ENCODE assay signal across 20 cellular contexts in genomic region chr3:109939817-109940216, GRCh38.
A peak's percentile ranks its signal among the peaks of the same experiment; 100 is the strongest.
DNase-seq lines count a peak whose midpoint lies in the region; ATAC-seq, FAIRE-seq and TF ChIP-seq lines count a peak whose summit lies in the region.
"Had no signal": no experiment of that assay in that cellular context is flagged by ENCODE, and none has a peak within 500 bp of the region (broad histone marks: within the 10 kb centered on the region; RNA-seq: fewer than 3 reads in every experiment).

No MANE protein-coding gene starts in this region.

- CTCF ChIA-PET in A549 (lab: Yijun Ruan, JAX) = no interaction called here
- CTCF ChIA-PET in K562 (lab: Yijun Ruan, JAX; ENCODE audit: low intra/inter-chr PET ratio) = no interaction called here

- in situ Hi-C loops in K562 (cut with MboI) = no loop called here

- no TSS peak for BruUV-seq in K562 (replicated peaks; lab: Mats Ljungman, UMichigan)

- H3K4me1 ChIP-seq in A549 (no peaks in the 10 kb centered on the region), K562 (replicated peaks in 1 of 2; ENCODE audit: control insufficient read depth in 2 of 2, insufficient read depth in 2 of 2, low read length in 2 of 2) (no peaks in the 10 kb centered on the region)
- H3K4me1 ChIP-seq: Caco-2 had no signal

- no peak overlapping the region for H3K4me2 ChIP-seq in A549
- no peak overlapping the region for H3K4me2 ChIP-seq in K562 (ENCODE audit: insufficient read depth, low read length)
- H3K4me2 ChIP-seq: BLaER1 treated with 17β-estradiol and CSF1 and Interleukin-3, amounts not matched to agents 10 nM and 100 nM had no signal

- DNase-seq in A549 (ENCODE audit: low read depth in 1 of 2, low spot score in 1 of 2) (no peak), ELR (ENCODE audit: low read depth) (peak; percentile 7), K562 (ENCODE audit: extremely low read depth in 1 of 4, low spot score in 3 of 4) (no peak), pons (ENCODE audit: low spot score) (no peak)
- no peak for DNase-seq in stimulated activated naive CD4-positive, alpha-beta T cell treated with Interleukin-2 at 50 U/mL for 16 hours (lab: John Stamatoyannopoulos, UW)
- DNase-seq in activated naive CD4-positive, alpha-beta T cell (lab: John Stamatoyannopoulos, UW) = no peak
- DNase-seq: 8988T; AML-193; Caco-2; Calu3; CD4-positive, alpha-beta T cell; CD8-positive, alpha-beta T cell; DMS79 treated with DMSO at 0.1 percent for 48 hours; GDM1 had no signal

- H3K9ac ChIP-seq in K562 (ENCODE audit: insufficient read depth in 1 of 2, low read depth in 2 of 2, low read length in 2 of 2) = no peak overlapping the region
- H3K9ac ChIP-seq: BLaER1 treated with 17β-estradiol and CSF1 and Interleukin-3, amounts not matched to agents 10 nM and 100 nM had no signal

- TF ChIP-seq RAD21 in A549 (conservative IDR thresholded peaks at IDR 0.05 in 1 of 2, IDR thresholded peaks at IDR 0.05 in 1 of 2) = no peak
- no peak for TF ChIP-seq RAD21 in K562 (CRISPR knock-in tag; conservative IDR thresholded peaks at IDR 0.05 in 1 of 2, IDR thresholded peaks at IDR 0.05 in 1 of 2)

- no peaks in the 10 kb centered on the region for H3K9me1 ChIP-seq in K562 (ENCODE audit: control insufficient read depth, insufficient read depth, low read length)

- no peaks in the 10 kb centered on the region for H3K9me3 ChIP-seq in A549
- no peaks in the 10 kb centered on the region for H3K9me3 ChIP-seq in K562 (replicated peaks; ENCODE audit: control insufficient read depth, insufficient read depth, low read depth, low read length)
- H3K9me3 ChIP-seq: Caco-2 had no signal

- FAIRE-seq in A549 (lab: Jason Lieb, UNC) (peak; percentile 51), K562 (lab: Jason Lieb, UNC) (no peak)
- FAIRE-seq: D721Med, GM12878, GM12892, GM18507 had no signal

- intact Hi-C loops in K562 (cut with micrococcal nuclease) = no loop called here

- no peaks in the 10 kb centered on the region for H3K79me2 ChIP-seq in K562 (ENCODE audit: control insufficient read depth, insufficient read depth, low read length)

- TF ChIP-seq CTCF in A549 (IDR thresholded peaks at IDR 0.05) = no peak
- no peak for TF ChIP-seq CTCF in K562 (IDR thresholded peaks at IDR 0.05 in 2 of 3, conservative IDR thresholded peaks at IDR 0.05 in 1 of 3; ENCODE audit: insufficient read depth in 2 of 3, low read depth in 1 of 3, low read length in 3 of 3)

- H4K20me1 ChIP-seq in K562 (replicated peaks; ENCODE audit: control insufficient read depth, insufficient read depth, low read length) = no peaks in the 10 kb centered on the region
- H4K20me1 ChIP-seq: BLaER1 treated with 17β-estradiol and CSF1 and Interleukin-3, amounts not matched to agents 10 nM and 100 nM had no signal

- no peaks in the 10 kb centered on the region for H3K27me3 ChIP-seq in K562 (ENCODE audit: control insufficient read depth in 2 of 2, insufficient read depth in 2 of 2, low read length in 2 of 2)

- 93% methylated on average over 1 of the region's 1 CpG for WGBS in A549 (ENCODE audit: missing lambda C conversion rate)
- WGBS in K562 (ENCODE audit: insufficient coverage, low coverage, missing lambda C conversion rate) = 0% methylated on average over 1 of the region's 1 CpG

- no peaks in the 10 kb centered on the region for H3K36me3 ChIP-seq in K562 (ENCODE audit: control insufficient read depth, insufficient read depth, low read length)
- H3K36me3 ChIP-seq: BLaER1 treated with 17β-estradiol and CSF1 and Interleukin-3, amounts not matched to agents 10 nM and 100 nM had no signal

- H2AFZ ChIP-seq in K562 (ENCODE audit: low read depth, low read length) = no peak overlapping the region

- H3K27ac ChIP-seq in A549 (no peak overlapping the region), K562 (ENCODE audit: extremely low read depth, low read depth, low read length) (no peak overlapping the region)
- H3K27ac ChIP-seq: BLaER1 treated with 17β-estradiol and CSF1 and Interleukin-3, amounts not matched to agents 10 nM and 100 nM; C4-2B had no signal

- ATAC-seq in A549 (no peak), K562 (no peak)
- ATAC-seq: CD8-positive, alpha-beta T cell; GM12878 had no signal

- POLR2A ChIA-PET in A549 (lab: Yijun Ruan, JAX) = no interaction called here
- POLR2A ChIA-PET in K562 (lab: Yijun Ruan, JAX) = no interaction called here

- TF ChIP-seq EP300 in A549 (IDR thresholded peaks at IDR 0.05) = no peak
- no peak for TF ChIP-seq EP300 in K562 (IDR thresholded peaks at IDR 0.05; ENCODE audit: low read length)

- H3K4me3 ChIP-seq in A549 = no peak overlapping the region
- no peak overlapping the region for H3K4me3 ChIP-seq in K562
- H3K4me3 ChIP-seq: BLaER1 treated with 17β-estradiol and CSF1 and Interleukin-3, amounts not matched to agents 10 nM and 100 nM; GM12878 had no signal

- TF ChIP-seq POLR2A in A549 (IDR thresholded peaks at IDR 0.05; ENCODE audit: low read length) = no peak
- TF ChIP-seq POLR2A in K562 (conservative IDR thresholded peaks at IDR 0.05) = no peak

TF ChIP-seq in A549, 52 proteins besides CTCF, POLR2A, EP300 and RAD21:
- no peak for TF ChIP-seq KDM5A (IDR thresholded peaks at IDR 0.05)
- TF ChIP-seq NPAS2 (CRISPR knock-in tag; IDR thresholded peaks at IDR 0.05; ENCODE audit: borderline replicate concordance) = no peak
- TF ChIP-seq KDM1A (IDR thresholded peaks at IDR 0.05; ENCODE audit: low read depth) = no peak
- TF ChIP-seq ZC3H11A (IDR thresholded peaks at IDR 0.05) = no peak
- peak in 1 of 2 experiments; percentile 18; a peak in 1 of 4 replicates for TF ChIP-seq CEBPB (IDR thresholded peaks at IDR 0.05)
- peak; percentile 85 for TF ChIP-seq MAFK (IDR thresholded peaks at IDR 0.05; ENCODE audit: partially characterized antibody)
TF ChIP-seq in A549: peak in this region for 2.

TF ChIP-seq in K562, 482 proteins besides CTCF, POLR2A, EP300 and RAD21:
- no peak for TF ChIP-seq KLF6 (CRISPR knock-in tag; IDR thresholded peaks at IDR 0.05; ENCODE audit: borderline replicate concordance)
- no peak for TF ChIP-seq CHD2 (IDR thresholded peaks at IDR 0.05; ENCODE audit: low read depth, low read length)
- peak; percentile 60; the same call in 1 of the 2 replicates for TF ChIP-seq ZNF316 (IDR thresholded peaks at IDR 0.05)

Comparison
In these comparisons a context has a peak if more than half of its experiments do, and no peak if none do; other contexts are left out.
1. Of the 35 proteins assayed by ChIP-seq in both K562 and A549: peak only in K562: none; only in A549: MAFK; in both: none; in neither: 33; mixed calls (peak in some experiments, not most) for 1.